10 cellular contexts compared by ENCODE assay signal in genomic region chr5:151233576-151234202, GRCh38. TPM values are rescaled to one million over a fixed set of nuclear protein-coding genes. Genes with fewer than 3 reads are reported as not detected.
A peak's percentile ranks its signal among the peaks of the same experiment; 100 is the strongest.
DNase-seq lines count a peak whose midpoint lies in the region; ATAC-seq and TF ChIP-seq lines count a peak whose summit lies in the region.
"Had no signal": no experiment of that assay in that cellular context is flagged by ENCODE, and none has a peak within 500 bp of the region (broad histone marks: within the 10 kb centered on the region; RNA-seq: fewer than 3 reads in every experiment).

No MANE protein-coding gene starts in this region.

- H3K9me3 ChIP-seq in T-helper 17 cell (ENCODE audit: control insufficient read depth, low read length, poor library complexity, severe bottlenecking) = no peaks in the 10 kb centered on the region
- H3K9me3 ChIP-seq: vagina had no signal

- H3K9me3 Mint-ChIP-seq in HFFc6 = no peaks in the 10 kb centered on the region

- H3K27ac Mint-ChIP-seq in T-helper 17 cell (peak overlapping the region; percentile 53), HFFc6 (no peak overlapping the region)

- TF ChIP-seq CTCF in GM12864 (IDR thresholded peaks at IDR 0.05; ENCODE audit: low read depth, low read length, missing control alignments) (no peak), HFFc6 (IDR thresholded peaks at IDR 0.05) (no peak)

- H3K36me3 Mint-ChIP-seq in T-helper 17 cell (ENCODE audit: low read depth) (peaks cover 6% of the 10 kb centered on the region), HFFc6 (ENCODE audit: low read depth) (no peaks in the 10 kb centered on the region)

- DNase-seq in GM12864 (ENCODE audit: low read depth) (no peak), T-helper 17 cell (no peak), hepatic stellate cell (ENCODE audit: low spot score) (no peak), NOMO-1 treated with DMSO at 0.1 percent for 48 hours (lab: John Stamatoyannopoulos, UW; ENCODE audit: unreplicated experiment) (no peak), HFFc6 (no peak)
- DNase-seq: NCI-H1417 had no signal

- H3K4me3 Mint-ChIP-seq in T-helper 17 cell (no peak overlapping the region), HFFc6 (no peak overlapping the region)

- ATAC-seq in GM19372 (IDR thresholded peaks at IDR 0.05; ENCODE audit: low read depth, unreplicated experiment) (peak; percentile 42), HG02973 (IDR thresholded peaks at IDR 0.05; ENCODE audit: unreplicated experiment) (peak; percentile 54), T-helper 17 cell (no peak), GM19397 (IDR thresholded peaks at IDR 0.05; ENCODE audit: unreplicated experiment) (no peak)

- H3K4me1 Mint-ChIP-seq in T-helper 17 cell (peaks cover 7% of the 10 kb centered on the region), HFFc6 (ENCODE audit: low read depth) (peaks cover 9% of the 10 kb centered on the region)

- peak overlapping the region; percentile 18; the same call in 1 of the 2 replicates for H3K4me3 ChIP-seq in GM12864 (ENCODE audit: low read depth, low read length)
- H3K4me3 ChIP-seq: vagina had no signal

- H3K27me3 Mint-ChIP-seq in T-helper 17 cell (no peaks in the 10 kb centered on the region), HFFc6 (ENCODE audit: insufficient read depth) (peaks cover 23% of the 10 kb centered on the region)

RNA-seq across cellular contexts. Expression of gene CCDC69, which starts 9.8 kb away (rescaled TPM):
- 10 to 100 TPM; 74.7 to 82.5 TPM for total RNA-seq in T-helper 17 cell
- total RNA-seq in HFFc6 (2021; fragmentation: NEBNext Ultra II Directional; extraction: Animal tissue kit (Norgen Biotek cat#: 25700)) = 1 to 10 TPM in 1 of 6 experiments, under 1 TPM in 5; 0.43 to 1.1 (median 0.71) TPM

RNA-seq across cellular contexts. Expression of gene GM2A, which starts 19.3 kb away (rescaled TPM):
- total RNA-seq in T-helper 17 cell = 10 to 100 TPM in 1 of 2 donors, 1 to 10 TPM in 1; 6.0 to 13.4 TPM
- 10 to 100 TPM; 26.0 to 34.8 (median 28.5) TPM for total RNA-seq in HFFc6 (2021; fragmentation: NEBNext Ultra II Directional; extraction: Animal tissue kit (Norgen Biotek cat#: 25700))

Comparison
In these comparisons a context has a peak if more than half of its experiments do, and no peak if none do; other contexts are left out.
1. ATAC-seq: peak in GM19372 (single experiment) and HG02973 (single experiment); none in T-helper 17 cell (single experiment) and GM19397 (single experiment).
2. RNA of gene CCDC69, which starts 9.8 kb away (total RNA-seq): 74.7 to 82.5 TPM in T-helper 17 cell; 0.43 to 1.1 TPM in HFFc6; every median in the first group is over 10 times any median in the second.